Comparison of ENCODE assay signal across 16 cellular contexts in genomic region chr5:114411380-114411931, GRCh38. TPM values are rescaled to one million over a fixed set of nuclear protein-coding genes. Genes with fewer than 3 reads are reported as not detected.
"Had no signal": no experiment of that assay in that cellular context is flagged by ENCODE, and none has a peak within 500 bp of the region (broad histone marks: within the 10 kb centered on the region; RNA-seq: fewer than 3 reads in every experiment).

No MANE protein-coding gene starts in this region.

- H3K4me1 ChIP-seq: breast epithelium, heart left ventricle, left lung, stomach had no signal

- H3K27me3 ChIP-seq: breast epithelium, dorsolateral prefrontal cortex, heart left ventricle, left lung, stomach had no signal

- FAIRE-seq: islet of Langerhans, TTC549 had no signal

- ATAC-seq: activated CD8-positive, alpha-beta memory T cell treated with anti-CD3 and anti-CD28 coated beads, Interleukin-2, amount 10 ng/mL, durations not matched to agents 7 days and 5 days; esophagus mucosa; heart left ventricle; left lung; T-helper 17 cell had no signal

- H3K4me3 ChIP-seq: breast epithelium, dorsolateral prefrontal cortex, heart left ventricle, left lung, stomach, thoracic aorta had no signal

- DNase-seq: activated CD4-positive, alpha-beta T cell treated with anti-CD3 and anti-CD28 coated beads, Interleukin-2, amount 50 U/mL, for 48 hours; activated CD4-positive, CD25-positive, alpha-beta regulatory T cell treated with anti-CD3 and anti-CD28 coated beads, Interleukin-2, amount 50 U/mL, for 72 hours; activated CD8-positive, alpha-beta memory T cell treated with anti-CD3 and anti-CD28 coated beads, Interleukin-2, amount 10 ng/mL, durations not matched to agents 7 days and 5 days; activated effector memory CD4-positive, alpha-beta T cell treated with Interleukin-2 at 50 U/mL for 16 hours; activated T-cell treated with anti-CD3 and anti-CD28 coated beads, Interleukin-2, amount 50 U/mL, for 24 hours; heart left ventricle; left lung; stimulated activated CD4-positive, alpha-beta T cell treated with anti-CD3 and anti-CD28 coated beads, Interleukin-4, amount 100 ng/mL, for 4 hours; stomach; T-helper 17 cell had no signal

- H3K9me3 ChIP-seq: breast epithelium, heart left ventricle, left lung, stomach, thoracic aorta had no signal

- H3K27ac ChIP-seq: breast epithelium, heart left ventricle, left lung, stomach, thoracic aorta had no signal

- H3K36me3 ChIP-seq: breast epithelium, heart left ventricle, left lung, stomach, thoracic aorta had no signal

RNA-seq across cellular contexts. Expression of gene KCNN2, which starts 49.6 kb away (rescaled TPM):
- total RNA-seq: activated CD8-positive, alpha-beta memory T cell treated with anti-CD3 and anti-CD28 coated beads, Interleukin-2, amount 10 ng/mL, durations not matched to agents 7 days and 5 days; T-helper 17 cell; thoracic aorta had no signal
